Comparison of ENCODE assay signal across 8 cellular contexts in the genomic region with DNA sequence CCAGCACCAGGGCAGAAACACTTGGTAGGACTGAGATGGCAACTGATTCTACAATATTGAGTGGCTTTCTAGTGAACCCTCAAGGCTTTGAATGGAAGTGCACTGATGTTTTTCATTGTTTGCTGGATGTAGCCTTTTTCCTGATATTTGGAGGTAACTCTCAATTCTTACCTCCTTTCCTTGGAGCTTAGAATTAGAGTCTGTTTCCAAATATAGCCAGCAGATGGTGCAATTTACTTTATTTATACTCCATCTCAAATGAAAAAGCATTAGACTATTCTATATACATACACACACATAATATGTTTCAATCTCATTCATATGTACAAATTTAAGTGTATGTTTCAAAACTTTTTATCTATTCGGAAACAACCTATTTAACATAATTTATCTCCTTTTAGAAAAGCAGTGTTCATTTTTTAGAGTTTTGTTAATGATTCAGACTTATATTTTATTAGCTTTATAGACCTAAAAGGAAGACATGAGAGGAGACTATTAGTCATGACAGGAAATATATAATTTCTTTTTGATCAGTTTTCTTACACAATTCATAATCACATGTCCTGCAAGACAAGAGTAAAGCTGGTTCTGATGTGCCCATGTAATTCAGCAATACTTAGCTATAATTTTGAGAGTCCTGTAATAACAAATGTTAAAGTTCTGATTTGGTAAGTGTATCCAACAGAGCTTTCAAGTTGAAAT.
A peak's percentile ranks its signal among the peaks of the same experiment; 100 is the strongest.
DNase-seq lines count a peak whose midpoint lies in the region; ATAC-seq, FAIRE-seq and TF ChIP-seq lines count a peak whose summit lies in the region.

No MANE protein-coding gene starts in this region.

- H3K9me3 ChIP-seq in A673 (ENCODE audit: low read depth, low read length, poor library complexity, severe bottlenecking) (no peaks in the 10 kb centered on the region), tibial artery (no peaks in the 10 kb centered on the region)

- H3K27ac ChIP-seq in A673 (ENCODE audit: low read depth, low read length, poor library complexity, severe bottlenecking) = no peak overlapping the region
- no peak overlapping the region for H3K27ac ChIP-seq in tibial artery

- ATAC-seq in GM18498 (IDR thresholded peaks at IDR 0.05; ENCODE audit: unreplicated experiment) = peak; percentile 55
- no peak for ATAC-seq in HG02678 (IDR thresholded peaks at IDR 0.05; ENCODE audit: unreplicated experiment)

- H3K27me3 ChIP-seq in A673 (replicated peaks; ENCODE audit: insufficient read depth, low read depth, low read length, poor library complexity) (no peaks in the 10 kb centered on the region), tibial artery (no peaks in the 10 kb centered on the region)

- H3K36me3 ChIP-seq in A673 (ENCODE audit: insufficient read depth, low read length, poor library complexity, severe bottlenecking) (no peaks in the 10 kb centered on the region), tibial artery (no peaks in the 10 kb centered on the region)

- no peak overlapping the region for H3K4me3 ChIP-seq in A673 (ENCODE audit: low read depth, low read length, poor library complexity, severe bottlenecking)
- H3K4me3 ChIP-seq in tibial artery = no peak overlapping the region

- FAIRE-seq in frontal cortex (lab: Jason Lieb, UNC) = peak; percentile 96

- DNase-seq in A673 (ENCODE audit: low spot score) = peak; percentile 60
- DNase-seq in KG1 (lab: John Stamatoyannopoulos, UW) = peak; percentile 12
- peak; percentile 54 for DNase-seq in SK-N-DZ (ENCODE audit: low spot score)
- peak in 1 of 2 donors; percentile 25 for DNase-seq in frontal cortex (ENCODE audit: low spot score in 2 of 2)
- DNase-seq in tibial artery = no peak
- no peak for DNase-seq in NCI-H524 treated with DMSO at 0.1 percent for 48 hours (lab: John Stamatoyannopoulos, UW)

- BruUV-seq in A673 (replicated peaks; lab: Mats Ljungman, UMichigan) = no TSS peak

- peak; percentile 70 for TF ChIP-seq CTCF in A673 (conservative IDR thresholded peaks at IDR 0.05; ENCODE audit: low read depth, low read length)
- TF ChIP-seq CTCF in tibial artery (IDR thresholded peaks at IDR 0.05) = peak; percentile 27

- intact Hi-C loops in A673 (cut with micrococcal nuclease; ENCODE audit: unreplicated experiment) (loop anchor here (2.0 to 10.0 kb wide), 3 partner anchors 112 to 806 kb away; no protein-coding TSS in a partner anchor), tibial artery (cut with DNase I; ENCODE audit: low total_unique reads) (no loop called here)

- CTCF ChIA-PET in A673 (lab: Charles Lee) = interaction anchor here (0.6 to 2.0 kb wide), 5 partner anchors 17 to 861 kb away, joined by 3 to 11 read pairs (median 7); no protein-coding TSS in a partner anchor

- POLR2A ChIA-PET in A673 (lab: Charles Lee; ENCODE audit: low non-redundant PET) = no interaction called here

- peaks cover 3% of the 10 kb centered on the region for H3K4me1 ChIP-seq in A673 (ENCODE audit: insufficient read depth, low read length, poor library complexity, severe bottlenecking)
- H3K4me1 ChIP-seq in tibial artery = no peaks in the 10 kb centered on the region

Comparison
In these comparisons a context has a peak if more than half of its experiments do, and no peak if none do; other contexts are left out.
1. DNase-seq: peak in A673 (single experiment), KG1 (single experiment) and SK-N-DZ (single experiment); none in tibial artery (0 of 2) and NCI-H524 treated with DMSO at 0.1 percent for 48 hours (single experiment).